Comparison of ENCODE assay signal across 25 cellular contexts in the genomic region with DNA sequence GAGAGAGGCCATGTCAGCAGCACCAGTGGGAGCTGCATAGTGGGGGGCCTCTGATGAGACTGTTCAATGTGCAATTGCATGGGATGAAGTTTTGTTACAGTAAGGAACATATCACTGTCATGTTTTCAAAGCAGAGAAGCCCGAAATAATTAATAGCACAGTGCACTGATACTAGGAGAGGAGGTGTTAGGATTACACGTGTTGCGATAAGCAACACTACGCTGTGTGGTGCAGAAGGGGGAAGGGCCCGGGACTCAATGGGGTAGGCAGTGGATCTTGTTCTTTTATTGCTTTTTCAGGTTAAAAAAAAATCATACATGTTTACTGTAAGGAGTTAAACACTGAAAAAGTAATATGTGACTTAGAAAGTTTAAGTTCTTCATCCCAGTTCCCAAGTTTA.
"Had no signal": no experiment of that assay in that cellular context is flagged by ENCODE, and none has a peak within 500 bp of the region (broad histone marks: within the 10 kb centered on the region; RNA-seq: fewer than 3 reads in every experiment).

No MANE protein-coding gene starts in this region.

- H3K27me3 ChIP-seq: hepatocyte, pancreas, right lobe of liver, stomach, testis, thyroid gland, transverse colon, upper lobe of left lung, vagina had no signal

- H3K27ac ChIP-seq: hepatocyte, left ventricle myocardium inferior, pancreas, psoas muscle, right lobe of liver, stomach, testis, thyroid gland, transverse colon, upper lobe of left lung, vagina had no signal

- H3K4me3 Mint-ChIP-seq: naive thymus-derived CD4-positive, alpha-beta T cell; natural killer cell treated with Interleukin-12 subunit alpha and Interleukin-12 subunit beta and Interleukin-15 and Interleukin-18, amount 100 ng/mL, for 72 hours; neural crest cell; stimulated activated naive B cell treated with anti-CD40 and anti-IgM and Interleukin-4, amounts not matched to agents 10 μg/mL and 1 μg/mL and 100 μg/mL, for 72 hours had no signal

- H3K9me3 Mint-ChIP-seq: naive thymus-derived CD4-positive, alpha-beta T cell; natural killer cell treated with Interleukin-12 subunit alpha and Interleukin-12 subunit beta and Interleukin-15 and Interleukin-18, amount 100 ng/mL, for 72 hours; neural crest cell; stimulated activated naive B cell treated with anti-CD40 and anti-IgM and Interleukin-4, amounts not matched to agents 10 μg/mL and 1 μg/mL and 100 μg/mL, for 72 hours had no signal

- DNase-seq: islet precursor cell; left colon; left ventricle myocardium inferior; midbrain; mucosa of descending colon; naive thymus-derived CD4-positive, alpha-beta T cell; nucleus accumbens; psoas muscle; stimulated activated CD4-positive, alpha-beta T cell treated with anti-CD3 and anti-CD28 coated beads, Interleukin-2, amount 100 ng/mL, for 24 hours; stimulated activated CD4-positive, alpha-beta T cell treated with anti-CD3 and anti-CD28 coated beads, Interleukin-4, amount 100 ng/mL, for 1 hour; stimulated activated naive B cell treated with anti-CD40 and anti-IgM and Interleukin-4, amounts not matched to agents 10 μg/mL and 1 μg/mL and 100 μg/mL, for 72 hours; stimulated activated naive CD8-positive, alpha-beta T cell treated with anti-CD3 and anti-CD28 coated beads, Interleukin-15, Interleukin-2, amounts not matched to agents 100 U/mL and 50 U/mL, for 24 hours; stomach; testis; thyroid gland; transverse colon; upper lobe of left lung had no signal

- H2AFZ ChIP-seq: hepatocyte had no signal

- H3K4me1 Mint-ChIP-seq: naive thymus-derived CD4-positive, alpha-beta T cell; neural crest cell had no signal

- H3K4me1 ChIP-seq: pancreas, psoas muscle, right lobe of liver, stomach, testis, thyroid gland, transverse colon, vagina had no signal

- H3K4me2 ChIP-seq: hepatocyte, smooth muscle cell had no signal

- ATAC-seq: left colon; mucosa of descending colon; naive thymus-derived CD4-positive, alpha-beta T cell; natural killer cell treated with Interleukin-12 subunit alpha and Interleukin-12 subunit beta and Interleukin-15 and Interleukin-18, amount 100 ng/mL, for 72 hours; pancreas; psoas muscle; right lobe of liver; stimulated activated naive B cell treated with anti-CD40 and anti-IgM and Interleukin-4, amounts not matched to agents 10 μg/mL and 1 μg/mL and 100 μg/mL, for 72 hours; stimulated activated naive CD8-positive, alpha-beta T cell treated with anti-CD3 and anti-CD28 coated beads, Interleukin-15, Interleukin-2, amounts not matched to agents 100 U/mL and 50 U/mL, for 24 hours had no signal

- FAIRE-seq: pancreas had no signal

- H3K4me3 ChIP-seq: hepatocyte, left ventricle myocardium inferior, lung, mucosa of descending colon, pancreas, psoas muscle, right lobe of liver, smooth muscle cell, stomach, testis, thyroid gland, transverse colon, upper lobe of left lung, vagina had no signal

- H3K27ac Mint-ChIP-seq: natural killer cell treated with Interleukin-12 subunit alpha and Interleukin-12 subunit beta and Interleukin-15 and Interleukin-18, amount 100 ng/mL, for 72 hours; stimulated activated naive B cell treated with anti-CD40 and anti-IgM and Interleukin-4, amounts not matched to agents 10 μg/mL and 1 μg/mL and 100 μg/mL, for 72 hours had no signal

- H3K27me3 Mint-ChIP-seq: naive thymus-derived CD4-positive, alpha-beta T cell; natural killer cell treated with Interleukin-12 subunit alpha and Interleukin-12 subunit beta and Interleukin-15 and Interleukin-18, amount 100 ng/mL, for 72 hours; stimulated activated naive B cell treated with anti-CD40 and anti-IgM and Interleukin-4, amounts not matched to agents 10 μg/mL and 1 μg/mL and 100 μg/mL, for 72 hours had no signal
